Comparison of ENCODE assay signal across 21 cellular contexts in genomic region chr2:239232195-239232578, GRCh38.
DNase-seq lines count a peak whose midpoint lies in the region; ATAC-seq and TF ChIP-seq lines count a peak whose summit lies in the region.
"Had no signal": no experiment of that assay in that cellular context is flagged by ENCODE, and none has a peak within 500 bp of the region (broad histone marks: within the 10 kb centered on the region; RNA-seq: fewer than 3 reads in every experiment).

No MANE protein-coding gene starts in this region.

- DNase-seq in NCI-H345 (lab: John Stamatoyannopoulos, UW), result peak; percentile 61
- DNase-seq in NCI-H345 treated with DMSO at 0.1 percent for 48 hours (lab: John Stamatoyannopoulos, UW; ENCODE audit: unreplicated experiment), result no peak
- no peak for DNase-seq in CD4-positive, alpha-beta T cell
- no peak for DNase-seq in activated CD8-positive, alpha-beta T cell treated with anti-CD3 and anti-CD28 coated beads, Interleukin-2, amount 10 ng/mL, durations not matched to agents 7 days and 5 days
- DNase-seq in effector memory CD8-positive, alpha-beta T cell, result no peak
- DNase-seq in GM10248 (ENCODE audit: extremely low spot score), result no peak
- DNase-seq in hepatic stellate cell (ENCODE audit: low spot score), result no peak
- DNase-seq: endodermal cell; H7; mucosa of descending colon; NCI-H2081; nucleus accumbens; PC-3; retina; SJCRH30; stimulated activated CD4-positive, alpha-beta T cell treated with anti-CD3 and anti-CD28 coated beads, Interleukin-12 subunit alpha, Interleukin-12 subunit beta, amount 100 ng/mL, for 4 hours; T-helper 9 cell had no signal

- H3K9me3 ChIP-seq in CD4-positive, alpha-beta T cell (ENCODE audit: control insufficient read depth, low read length), result no peaks in the 10 kb centered on the region
- H3K9me3 ChIP-seq: ascending aorta, mucosa of descending colon, SJCRH30, thoracic aorta had no signal

- H3K4me3 Mint-ChIP-seq in CD4-positive, alpha-beta T cell, result peak overlapping the region; percentile 40
- peak overlapping the region; percentile 10 for H3K4me3 Mint-ChIP-seq in activated CD8-positive, alpha-beta T cell treated with anti-CD3 and anti-CD28 coated beads, Interleukin-2, amount 10 ng/mL, durations not matched to agents 7 days and 5 days
- H3K4me3 Mint-ChIP-seq in effector memory CD8-positive, alpha-beta T cell, result peak overlapping the region; percentile 8 to 10
- H3K4me3 Mint-ChIP-seq: endodermal cell had no signal

- CTCF ChIA-PET in CD4-positive, alpha-beta T cell (lab: Charles Lee), result interaction anchor here (1.6 kb wide), 1 partner anchor 35 kb away, joined by 5 read pairs; no protein-coding TSS in a partner anchor
- CTCF ChIA-PET in activated CD8-positive, alpha-beta T cell treated with anti-CD3 and anti-CD28 coated beads, Interleukin-2, amount 10 ng/mL, durations not matched to agents 7 days and 5 days (lab: Charles Lee), result no interaction called here
- CTCF ChIA-PET in GM10248 (lab: Yijun Ruan, JAX), result no interaction called here

- peak overlapping the region; percentile 91 for H3K27ac Mint-ChIP-seq in CD4-positive, alpha-beta T cell
- peak overlapping the region; percentile 82 for H3K27ac Mint-ChIP-seq in activated CD8-positive, alpha-beta T cell treated with anti-CD3 and anti-CD28 coated beads, Interleukin-2, amount 10 ng/mL, durations not matched to agents 7 days and 5 days
- H3K27ac Mint-ChIP-seq in effector memory CD8-positive, alpha-beta T cell, result peak overlapping the region in 1 of 2 donors; percentile 19
- H3K27ac Mint-ChIP-seq: endodermal cell had no signal

- no peak for TF ChIP-seq CTCF in CD4-positive, alpha-beta T cell (IDR thresholded peaks at IDR 0.05)
- no peak for TF ChIP-seq CTCF in GM10248 (IDR thresholded peaks at IDR 0.05; ENCODE audit: control extremely low read depth, extremely low read depth, low read depth, missing control alignments)

- peaks cover 9% of the 10 kb centered on the region for H3K36me3 Mint-ChIP-seq in CD4-positive, alpha-beta T cell (ENCODE audit: low read depth)
- H3K36me3 Mint-ChIP-seq in activated CD8-positive, alpha-beta T cell treated with anti-CD3 and anti-CD28 coated beads, Interleukin-2, amount 10 ng/mL, durations not matched to agents 7 days and 5 days (ENCODE audit: low read depth), result peaks cover 28% of the 10 kb centered on the region
- no peaks in the 10 kb centered on the region for H3K36me3 Mint-ChIP-seq in effector memory CD8-positive, alpha-beta T cell (ENCODE audit: insufficient read depth)

- H3K27me3 ChIP-seq in CD4-positive, alpha-beta T cell (ENCODE audit: control insufficient read depth, insufficient read depth, low read length), result no peaks in the 10 kb centered on the region
- H3K27me3 ChIP-seq: ascending aorta, SJCRH30 had no signal

- peaks cover 72% of the 10 kb centered on the region for H3K4me1 Mint-ChIP-seq in CD4-positive, alpha-beta T cell (ENCODE audit: low read depth)
- peaks cover 61% of the 10 kb centered on the region for H3K4me1 Mint-ChIP-seq in activated CD8-positive, alpha-beta T cell treated with anti-CD3 and anti-CD28 coated beads, Interleukin-2, amount 10 ng/mL, durations not matched to agents 7 days and 5 days (ENCODE audit: low read depth)
- H3K4me1 Mint-ChIP-seq in effector memory CD8-positive, alpha-beta T cell (ENCODE audit: low read depth in 2 of 2), result peaks cover 31 to 36% of the 10 kb centered on the region in 2 donors

- peak; percentile 33 for ATAC-seq in CD4-positive, alpha-beta T cell (ENCODE audit: poor library complexity)
- no peak for ATAC-seq in activated CD8-positive, alpha-beta T cell treated with anti-CD3 and anti-CD28 coated beads, Interleukin-2, amount 10 ng/mL, durations not matched to agents 7 days and 5 days
- no peak for ATAC-seq in effector memory CD8-positive, alpha-beta T cell (replicated peaks)
- ATAC-seq in GM19328 (IDR thresholded peaks at IDR 0.05; ENCODE audit: unreplicated experiment), result no peak
- ATAC-seq: mucosa of descending colon, PC-3 had no signal

- POLR2A ChIA-PET in CD4-positive, alpha-beta T cell (lab: Charles Lee), result interaction anchor here (0.6 to 1.1 kb wide), 8 partner anchors 10 to 70 kb away, joined by 3 to 5 read pairs (median 3); no protein-coding TSS in a partner anchor
- POLR2A ChIA-PET in activated CD8-positive, alpha-beta T cell treated with anti-CD3 and anti-CD28 coated beads, Interleukin-2, amount 10 ng/mL, durations not matched to agents 7 days and 5 days (lab: Charles Lee), result interaction anchor here (0.6 kb wide), 1 partner anchor 1335 kb away, joined by 3 read pairs; no protein-coding TSS in a partner anchor
- POLR2A ChIA-PET in GM10248 (lab: Yijun Ruan, JAX), result no interaction called here

- H3K9me3 Mint-ChIP-seq in CD4-positive, alpha-beta T cell, result no peaks in the 10 kb centered on the region
- H3K9me3 Mint-ChIP-seq in activated CD8-positive, alpha-beta T cell treated with anti-CD3 and anti-CD28 coated beads, Interleukin-2, amount 10 ng/mL, durations not matched to agents 7 days and 5 days (ENCODE audit: insufficient read depth), result no peaks in the 10 kb centered on the region
- H3K9me3 Mint-ChIP-seq in effector memory CD8-positive, alpha-beta T cell, result no peaks in the 10 kb centered on the region
- H3K9me3 Mint-ChIP-seq: endodermal cell had no signal

- intact Hi-C loops in CD4-positive, alpha-beta T cell (cut with DNase I, micrococcal nuclease), result no loop called here

- peak overlapping the region; percentile 47 for H3K27ac ChIP-seq in CD4-positive, alpha-beta T cell (ENCODE audit: low read depth, low read length)
- H3K27ac ChIP-seq: ascending aorta, C4-2B, SJCRH30, thoracic aorta had no signal

- no peaks in the 10 kb centered on the region for H3K27me3 Mint-ChIP-seq in CD4-positive, alpha-beta T cell
- no peaks in the 10 kb centered on the region for H3K27me3 Mint-ChIP-seq in activated CD8-positive, alpha-beta T cell treated with anti-CD3 and anti-CD28 coated beads, Interleukin-2, amount 10 ng/mL, durations not matched to agents 7 days and 5 days (ENCODE audit: low read depth)
- H3K27me3 Mint-ChIP-seq in effector memory CD8-positive, alpha-beta T cell, result no peaks in the 10 kb centered on the region
